ENCODE assay signal across 13 cellular contexts in the genomic region with DNA sequence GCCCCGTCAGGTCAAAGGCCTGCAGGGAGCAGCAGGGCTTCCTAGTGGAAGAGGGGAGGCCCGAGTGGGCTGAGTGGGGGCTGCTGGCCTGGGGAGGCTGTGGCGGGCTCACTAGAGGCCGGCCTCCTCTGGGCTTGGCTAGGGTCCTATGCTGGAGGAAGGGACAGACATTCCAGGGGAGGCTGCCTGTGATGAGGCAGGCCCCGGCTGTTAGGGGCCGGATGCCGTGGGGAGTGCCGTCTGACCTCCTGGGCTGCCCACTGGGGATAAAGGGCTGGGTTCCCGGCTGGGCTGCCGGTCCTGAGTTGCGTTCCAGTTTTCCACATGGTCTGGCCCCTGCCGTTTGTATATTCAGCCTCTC.
"Had no signal": no experiment of that assay in that cellular context is flagged by ENCODE, and none has a peak within 500 bp of the region (broad histone marks: within the 10 kb centered on the region; RNA-seq: fewer than 3 reads in every experiment).

No MANE protein-coding gene starts in this region.

- ATAC-seq: activated naive CD4-positive, alpha-beta T cell treated with anti-CD3 and anti-CD28 coated beads, Interleukin-2, amount 50 U/mL, for 72 hours; activated T-cell treated with anti-CD3 and anti-CD28 coated beads, Interleukin-2, amount 50 U/mL, for 4 hours; mucosa of descending colon; naive thymus-derived CD8-positive, alpha-beta T cell; psoas muscle had no signal

- H3K36me3 ChIP-seq: brain microvascular endothelial cell, stomach, thyroid gland had no signal

- H3K4me3 ChIP-seq: mucosa of descending colon, psoas muscle, stomach, thyroid gland had no signal

- H3K27ac ChIP-seq: brain microvascular endothelial cell, psoas muscle, stomach, thyroid gland had no signal

- H3K9me3 ChIP-seq: mucosa of descending colon, psoas muscle, stomach, thyroid gland had no signal

- DNase-seq: activated effector memory CD4-positive, alpha-beta T cell treated with anti-CD3 and anti-CD28 coated beads, Interleukin-2, amount 50 U/mL, for 16 hours; activated T-cell treated with anti-CD3 and anti-CD28 coated beads, Interleukin-2, amount 50 U/mL, for 4 hours; amygdala; brain microvascular endothelial cell; foreskin melanocyte; kidney glomerular epithelial cell; mucosa of descending colon; naive thymus-derived CD8-positive, alpha-beta T cell; occipital lobe; stomach had no signal

- H3K4me1 ChIP-seq: psoas muscle had no signal

- H3K27me3 ChIP-seq: brain microvascular endothelial cell, thyroid gland had no signal
